Comparison of ENCODE assay signal across 8 cellular contexts in genomic region chr10:49518982-49519578, GRCh38. TPM values are rescaled to one million over a fixed set of nuclear protein-coding genes. Genes with fewer than 3 reads are reported as not detected.
DNase-seq lines count a peak whose midpoint lies in the region; ATAC-seq, FAIRE-seq and TF ChIP-seq lines count a peak whose summit lies in the region.

No MANE protein-coding gene starts in this region.

- H3K14ac ChIP-seq in H1 (ENCODE audit: insufficient read length): no peak overlapping the region

- no peak overlapping the region for H2AFZ ChIP-seq in H1 (ENCODE audit: low read length)

- H2BK15ac ChIP-seq in H1 (ENCODE audit: low read length) (no peak overlapping the region), mesendoderm (replicated peaks; ENCODE audit: low read depth) (no peak overlapping the region)

- H3K27me3 ChIP-seq in RWPE2 (ENCODE audit: insufficient read depth, poor library complexity, severe bottlenecking): no peaks in the 10 kb centered on the region
- no peaks in the 10 kb centered on the region for H3K27me3 ChIP-seq in H1 (replicated peaks in 1 of 4; ENCODE audit: control insufficient read depth in 3 of 4, extremely low read depth in 1 of 4, insufficient read depth in 3 of 4, low read length in 3 of 4)
- no peaks in the 10 kb centered on the region for H3K27me3 ChIP-seq in mesendoderm (ENCODE audit: insufficient read depth, low read length, poor library complexity)

- no peak overlapping the region for H3K4me2 ChIP-seq in H1 (ENCODE audit: insufficient read depth in 1 of 2, low read depth in 2 of 2, low read length in 2 of 2)
- no peak overlapping the region for H3K4me2 ChIP-seq in mesendoderm (ENCODE audit: low read length)

- H3K27ac Mint-ChIP-seq in activated naive CD4-positive, alpha-beta T cell treated with anti-CD3 and anti-CD28 coated beads, Interleukin-2, amount 10 ng/mL, durations not matched to agents 7 days and 5 days: no peak overlapping the region

- H3K23ac ChIP-seq in H1 (ENCODE audit: insufficient read length) (no peak overlapping the region), mesendoderm (ENCODE audit: low read length) (no peak overlapping the region)

- H4K8ac ChIP-seq in H1 (ENCODE audit: extremely low read depth, insufficient read depth, low read length) (no peak overlapping the region), mesendoderm (ENCODE audit: low read depth, low read length) (no peak overlapping the region)

- H3K9me3 ChIP-seq in RWPE2 (ENCODE audit: severe bottlenecking) (no peaks in the 10 kb centered on the region), H1 (ENCODE audit: insufficient read depth in 2 of 2, low read depth in 1 of 2, low read length in 1 of 2) (no peaks in the 10 kb centered on the region)

- no peak overlapping the region for H2BK20ac ChIP-seq in H1 (ENCODE audit: low read length)

- H4K91ac ChIP-seq in H1 (replicated peaks; ENCODE audit: insufficient read length, low read length): no peak overlapping the region

- no peak for TF ChIP-seq EP300 in H1 (IDR thresholded peaks at IDR 0.05; ENCODE audit: borderline replicate concordance in 1 of 2, low read depth in 2 of 2, low read length in 2 of 2)

- TF ChIP-seq POLR2A in H1 (IDR thresholded peaks at IDR 0.05; ENCODE audit: control extremely low read depth in 1 of 2, low read depth in 2 of 2, low read length in 2 of 2): no peak

- no peak overlapping the region for H2BK12ac ChIP-seq in H1 (ENCODE audit: low read depth, low read length)

- peak; percentile 82 to 85 for TF ChIP-seq RAD21 in H1 (IDR thresholded peaks at IDR 0.05 in 1 of 2, conservative IDR thresholded peaks at IDR 0.05 in 1 of 2; ENCODE audit: low read depth in 2 of 2, low read length in 2 of 2)

- H2BK120ac ChIP-seq in H1 (replicated peaks; ENCODE audit: low read depth, low read length): no peak overlapping the region
- no peak overlapping the region for H2BK120ac ChIP-seq in mesendoderm (ENCODE audit: low read depth, low read length)

- no peak overlapping the region for H3K18ac ChIP-seq in H1 (ENCODE audit: extremely low read depth, low read length)
- H3K18ac ChIP-seq in mesendoderm (ENCODE audit: low read length): no peak overlapping the region

- no peaks in the 10 kb centered on the region for H3K9me3 Mint-ChIP-seq in activated naive CD4-positive, alpha-beta T cell treated with anti-CD3 and anti-CD28 coated beads, Interleukin-2, amount 10 ng/mL, durations not matched to agents 7 days and 5 days

- peak; percentile 50 for DNase-seq in activated naive CD4-positive, alpha-beta T cell treated with anti-CD3 and anti-CD28 coated beads, Interleukin-2, amount 10 ng/mL, durations not matched to agents 7 days and 5 days
- no peak for DNase-seq in activated naive CD4-positive, alpha-beta T cell treated with anti-CD3 and anti-CD28 coated beads, Interleukin-2, amount 50 U/mL, for 16 hours
- DNase-seq in RWPE2 (ENCODE audit: low spot score): no peak
- peak in 1 of 2 experiments; percentile 56 for DNase-seq in H1 (ENCODE audit: low read depth in 1 of 2, low spot score in 2 of 2)
- peak; percentile 70 for DNase-seq in mesendoderm

- CTCF ChIA-PET in activated naive CD4-positive, alpha-beta T cell treated with anti-CD3 and anti-CD28 coated beads, Interleukin-2, amount 10 ng/mL, durations not matched to agents 7 days and 5 days (lab: Charles Lee): interaction anchor here (1.3 to 3.5 kb wide), 7 partner anchors 8 to 863 kb away, joined by 4 to 47 read pairs (median 6); partner anchors contain the start of gene ERCC6
- CTCF ChIA-PET in H1 (lab: Charles Lee; ENCODE audit: partially characterized antibody): interaction anchor here (0.5 to 12.5 kb wide), 25 partner anchors 8 to 638 kb away, joined by 3 to 261 read pairs (median 4); partner anchors contain the start of gene ERCC6

- H3K36me3 Mint-ChIP-seq in activated naive CD4-positive, alpha-beta T cell treated with anti-CD3 and anti-CD28 coated beads, Interleukin-2, amount 10 ng/mL, durations not matched to agents 7 days and 5 days: peaks cover 17% of the 10 kb centered on the region

- H3K79me2 ChIP-seq in H1 (ENCODE audit: control insufficient read depth in 1 of 2, insufficient read depth in 2 of 2, low read length in 2 of 2) (no peaks in the 10 kb centered on the region), mesendoderm (ENCODE audit: control insufficient read depth, insufficient read depth, low read length) (no peaks in the 10 kb centered on the region)

- no peaks in the 10 kb centered on the region for H3K23me2 ChIP-seq in H1 (ENCODE audit: low read depth, low read length)

- ATAC-seq in HG03095 (IDR thresholded peaks at IDR 0.05; ENCODE audit: unreplicated experiment) (peak; percentile 72), RWPE2 (ENCODE audit: low read depth) (peak; percentile 73), HG03520 (IDR thresholded peaks at IDR 0.05; ENCODE audit: unreplicated experiment) (no peak), HG03025 (IDR thresholded peaks at IDR 0.05; ENCODE audit: low FRiP score, unreplicated experiment) (no peak)

- TF ChIP-seq CTCF in RWPE2 (IDR thresholded peaks at IDR 0.05; ENCODE audit: poor library complexity, severe bottlenecking) (peak; percentile 80), H1 (IDR thresholded peaks at IDR 0.05; ENCODE audit: control extremely low read depth in 1 of 3, insufficient read depth in 1 of 3, low read depth in 1 of 3, low read length in 3 of 3) (peak in 2 of 3 experiments; percentile 69; a peak in 3 of 4 replicates)

- no peak overlapping the region for H3K9ac ChIP-seq in H1 (replicated peaks in 1 of 4; ENCODE audit: extremely low read depth in 1 of 4, low read depth in 3 of 4, low read length in 3 of 4)
- no peak overlapping the region for H3K9ac ChIP-seq in mesendoderm (ENCODE audit: low read length)

- no peak overlapping the region for H3K4me3 Mint-ChIP-seq in activated naive CD4-positive, alpha-beta T cell treated with anti-CD3 and anti-CD28 coated beads, Interleukin-2, amount 10 ng/mL, durations not matched to agents 7 days and 5 days

- WGBS in H1 (ENCODE audit: extremely low coverage in 1 of 2, insufficient coverage in 1 of 2, insufficient read length in 1 of 2, insufficient replicate concordance in 2 of 2, low coverage in 1 of 2, low lambda C conversion rate in 2 of 2, missing lambda C conversion rate in 1 of 2), 2 experiments: 80% methylated on average over 3 of the region's 3 CpGs; no CpG with 5 or more reads in 1 of the 2 experiments
- WGBS in mesendoderm (ENCODE audit: extremely low coverage, insufficient coverage, low lambda C conversion rate): no CpG with 5 or more reads among the region's 3 CpGs

- H3K56ac ChIP-seq in H1 (replicated peaks; ENCODE audit: insufficient read length, low read depth, low read length) (no peak overlapping the region), mesendoderm (ENCODE audit: low read length) (no peak overlapping the region)

- H2AK5ac ChIP-seq in H1 (ENCODE audit: low read depth, low read length): no peak overlapping the region
- H2AK5ac ChIP-seq in mesendoderm (ENCODE audit: low read length): no peak overlapping the region

- H3K79me1 ChIP-seq in H1 (ENCODE audit: low read depth, low read length): no peaks in the 10 kb centered on the region
- peaks cover 2% of the 10 kb centered on the region for H3K79me1 ChIP-seq in mesendoderm (ENCODE audit: low read length)

- no peak overlapping the region for H3K4ac ChIP-seq in H1 (replicated peaks; ENCODE audit: insufficient read length, low read depth, low read length)
- H3K4ac ChIP-seq in mesendoderm (ENCODE audit: low read depth, low read length): no peak overlapping the region

- no peaks in the 10 kb centered on the region for H3K27me3 Mint-ChIP-seq in activated naive CD4-positive, alpha-beta T cell treated with anti-CD3 and anti-CD28 coated beads, Interleukin-2, amount 10 ng/mL, durations not matched to agents 7 days and 5 days

- POLR2A ChIA-PET in H1 (lab: Charles Lee; ENCODE audit: partially characterized antibody): no interaction called here

- peak; percentile 42 for FAIRE-seq in H1 (lab: Jason Lieb, UNC)

- H4K20me1 ChIP-seq in H1 (replicated peaks in 1 of 2; ENCODE audit: control insufficient read depth in 1 of 2, insufficient read depth in 2 of 2, low read length in 2 of 2): no peaks in the 10 kb centered on the region

- H2BK5ac ChIP-seq in H1 (ENCODE audit: low read depth, low read length) (no peak overlapping the region), mesendoderm (ENCODE audit: low read length) (no peak overlapping the region)

- H3K4me1 Mint-ChIP-seq in activated naive CD4-positive, alpha-beta T cell treated with anti-CD3 and anti-CD28 coated beads, Interleukin-2, amount 10 ng/mL, durations not matched to agents 7 days and 5 days: no peaks in the 10 kb centered on the region

- no peak overlapping the region for H3K4me3 ChIP-seq in RWPE2 (ENCODE audit: severe bottlenecking)
- H3K4me3 ChIP-seq in H1 (ENCODE audit: extremely low read depth in 1 of 4, insufficient read depth in 2 of 4, low read depth in 3 of 4, low read length in 4 of 4): no peak overlapping the region
- H3K4me3 ChIP-seq in mesendoderm (ENCODE audit: low read length): no peak overlapping the region

- H3K36me3 ChIP-seq in RWPE2 (ENCODE audit: low read depth): peaks cover 98% of the 10 kb centered on the region
- peaks cover 0 to 4% (median 1%) of the 10 kb centered on the region in 4 experiments; a peak in 3 of 8 replicates for H3K36me3 ChIP-seq in H1 (ENCODE audit: control insufficient read depth in 2 of 4, insufficient read depth in 4 of 4, low read length in 3 of 4)
- H3K36me3 ChIP-seq in mesendoderm (ENCODE audit: control insufficient read depth, insufficient read depth, low read length): no peaks in the 10 kb centered on the region

- H3K4me1 ChIP-seq in RWPE2 (ENCODE audit: insufficient read depth, poor library complexity, severe bottlenecking): no peaks in the 10 kb centered on the region
- no peaks in the 10 kb centered on the region; a peak in 1 of 7 replicates for H3K4me1 ChIP-seq in H1 (replicated peaks in 1 of 4; ENCODE audit: control insufficient read depth in 3 of 4, insufficient read depth in 4 of 4, low read length in 3 of 4)
- no peaks in the 10 kb centered on the region for H3K4me1 ChIP-seq in mesendoderm (ENCODE audit: control insufficient read depth, low read depth, low read length)

- H3K27ac ChIP-seq in RWPE2 (ENCODE audit: poor library complexity, severe bottlenecking) (no peak overlapping the region), H1 (ENCODE audit: low read depth, low read length) (no peak overlapping the region), mesendoderm (ENCODE audit: low read depth, low read length) (no peak overlapping the region)

- H4K5ac ChIP-seq in H1 (ENCODE audit: insufficient read length, low read depth, low read length) (no peak overlapping the region), mesendoderm (ENCODE audit: low read length) (no peak overlapping the region)

RNA-seq across cellular contexts. Expression of gene ERCC6, which starts 19.8 kb away (rescaled TPM):
- total RNA-seq in H1 (2021; fragmentation: NEBNext Ultra II Directional; extraction: Animal tissue kit (Norgen Biotek cat#: 25700)): 11.9 and 15.8 TPM in 2 replicates
- polyA plus RNA-seq in H1 (2011; rRNA removed): 3.9 and 4.1 TPM in 2 replicates
- 4.2 TPM for polyA plus RNA-seq in H1 (2011; cell fraction: cytosol; rRNA removed)
- 11.3 TPM for polyA plus RNA-seq in H1 (2011; cell fraction: nucleus; rRNA removed)
- polyA plus RNA-seq in H1 (2012, experiment 1 of 2): 3.6 to 5.8 TPM (median 4.4 TPM) in 4 replicates
- polyA plus RNA-seq in H1 (2012, experiment 2 of 2): 0.16 TPM
- polyA plus RNA-seq in H1 (2013, experiment 1 of 2): 3.1 TPM
- polyA plus RNA-seq in H1 (2013, experiment 2 of 2): 2.6 TPM
- polyA minus RNA-seq in H1 (2011; rRNA and poly(A)+ RNA removed): 40.8 and 41.5 TPM in 2 replicates
- polyA minus RNA-seq in H1 (2011; cell fraction: cytosol; rRNA and poly(A)+ RNA removed): 6.8 TPM
- 24.9 TPM for polyA minus RNA-seq in H1 (2011; cell fraction: nucleus; rRNA and poly(A)+ RNA removed)
- polyA plus RNA-seq in mesendoderm (2013, experiment 1 of 2): 5.3 TPM
- polyA plus RNA-seq in mesendoderm (2013, experiment 2 of 2): 5.6 TPM

Comparison
In these comparisons a context has a peak if more than half of its experiments do, and no peak if none do; other contexts are left out.
1. DNase-seq: peak in activated naive CD4-positive, alpha-beta T cell treated with anti-CD3 and anti-CD28 coated beads, Interleukin-2, amount 10 ng/mL, durations not matched to agents 7 days and 5 days (single experiment) and mesendoderm (single experiment); none in activated naive CD4-positive, alpha-beta T cell treated with anti-CD3 and anti-CD28 coated beads, Interleukin-2, amount 50 U/mL, for 16 hours (single experiment) and RWPE2 (single experiment).
2. ATAC-seq: peak in HG03095 (single experiment) and RWPE2 (single experiment); none in HG03520 (single experiment) and HG03025 (single experiment).